In the genomic region with DNA sequence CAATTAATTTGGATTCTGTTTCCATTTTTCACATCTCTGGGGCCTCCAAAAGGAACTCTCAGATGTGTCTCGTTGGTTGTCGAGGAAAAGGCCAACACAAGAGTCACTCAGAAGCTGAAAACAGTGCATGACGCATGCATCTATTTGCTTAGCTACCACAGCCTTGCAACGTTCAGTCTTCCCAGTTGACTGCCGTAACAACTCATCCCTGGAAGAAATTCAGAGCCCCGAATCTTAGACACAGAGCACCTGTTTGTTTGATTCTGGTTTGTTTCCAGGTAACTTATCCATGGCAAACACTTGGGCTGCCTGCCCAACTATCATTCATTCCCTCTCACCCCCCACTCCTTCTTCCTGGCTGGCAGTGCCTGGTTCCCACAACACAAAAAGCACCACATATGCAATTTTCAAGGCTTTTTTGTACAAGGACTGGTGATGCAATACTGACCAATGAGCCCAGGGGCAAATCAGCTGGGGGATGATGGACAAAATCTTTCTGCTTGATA, we compare ENCODE assay signal across 16 cellular contexts.
DNase-seq lines count a peak whose midpoint lies in the region; ATAC-seq and TF ChIP-seq lines count a peak whose summit lies in the region.
"Had no signal": no experiment of that assay in that cellular context is flagged by ENCODE, and none has a peak within 500 bp of the region (broad histone marks: within the 10 kb centered on the region; RNA-seq: fewer than 3 reads in every experiment).

No MANE protein-coding gene starts in this region.

- no peak for TF ChIP-seq POLR2A in gastrocnemius medialis (IDR thresholded peaks at IDR 0.05)

- no peaks in the 10 kb centered on the region for H3K9me3 ChIP-seq in gastrocnemius medialis
- H3K9me3 ChIP-seq: esophagus squamous epithelium had no signal

- H3K4me3 ChIP-seq in gastrocnemius medialis: no peak overlapping the region
- H3K4me3 ChIP-seq: cardiac muscle cell, esophagus squamous epithelium, SK-N-MC had no signal

- ATAC-seq in gastrocnemius medialis: peak; percentile 96 to 99
- no peak for ATAC-seq in GM18517 (IDR thresholded peaks at IDR 0.05; ENCODE audit: unreplicated experiment)

- intact Hi-C loops in gastrocnemius medialis (cut with DNase I; ENCODE audit: low total_unique reads): no loop called here

- peak overlapping the region; percentile 71 to 80 (median 78) for H3K27ac ChIP-seq in gastrocnemius medialis
- H3K27ac ChIP-seq: cardiac muscle cell, HL-60, SK-N-MC had no signal

- peak; percentile 38 for DNase-seq in NCI-H2196 treated with DMSO at 0.1 percent for 48 hours (lab: John Stamatoyannopoulos, UW; ENCODE audit: unreplicated experiment)
- DNase-seq in astrocyte of the hippocampus (ENCODE audit: low read depth, low spot score): peak; percentile 40
- peak; percentile 69 for DNase-seq in inferior parietal cortex (ENCODE audit: extremely low spot score)
- DNase-seq in gastrocnemius medialis: peak; percentile 52 to 68
- DNase-seq in stimulated activated CD4-positive, alpha-beta T cell treated with anti-CD3 and anti-CD28 coated beads, Interleukin-4, amount 100 ng/mL, for 1 hour: no peak
- no peak for DNase-seq in KBM-7
- no peak for DNase-seq in AG08395 (ENCODE audit: low spot score)
- DNase-seq: activated B cell treated with CpG ODN at 0.5 μM for 24 hours; activated T-cell treated with anti-CD3 and anti-CD28 coated beads, Interleukin-2, amount 50 U/mL, for 1 hour; esophagus squamous epithelium; NCI-H2227 treated with DMSO at 0.1 percent for 48 hours; small intestine had no signal

- H3K4me1 ChIP-seq in gastrocnemius medialis: peaks cover 14 to 16% of the 10 kb centered on the region in 2 donors
- H3K4me1 ChIP-seq: esophagus squamous epithelium had no signal

- in situ Hi-C loops in gastrocnemius medialis (cut with MboI; ENCODE audit: low sequenced_read_pairs in 4 of 4) (no loop called here), KBM-7 (cut with MboI; ENCODE audit: low pct_unique_long_range_greater_than_20kb, low sequenced_read_pairs) (no loop called here)

- TF ChIP-seq CTCF in gastrocnemius medialis (IDR thresholded peaks at IDR 0.05 in 4 of 5, conservative IDR thresholded peaks at IDR 0.05 in 1 of 5): no peak

- H3K27me3 ChIP-seq in gastrocnemius medialis: no peaks in the 10 kb centered on the region
- H3K27me3 ChIP-seq: cardiac muscle cell, esophagus squamous epithelium had no signal

- H3K36me3 ChIP-seq in gastrocnemius medialis: peaks cover 0 to 52% of the 10 kb centered on the region in 2 donors

Comparison
In these comparisons a context has a peak if more than half of its experiments do, and no peak if none do; other contexts are left out.
1. DNase-seq: peak in NCI-H2196 treated with DMSO at 0.1 percent for 48 hours (single experiment), astrocyte of the hippocampus (single experiment), inferior parietal cortex (single experiment) and gastrocnemius medialis (2 of 2); none in stimulated activated CD4-positive, alpha-beta T cell treated with anti-CD3 and anti-CD28 coated beads, Interleukin-4, amount 100 ng/mL, for 1 hour (single experiment), KBM-7 (single experiment) and AG08395 (single experiment).